Comparison of ENCODE assay signal across 23 cellular contexts in the genomic region with DNA sequence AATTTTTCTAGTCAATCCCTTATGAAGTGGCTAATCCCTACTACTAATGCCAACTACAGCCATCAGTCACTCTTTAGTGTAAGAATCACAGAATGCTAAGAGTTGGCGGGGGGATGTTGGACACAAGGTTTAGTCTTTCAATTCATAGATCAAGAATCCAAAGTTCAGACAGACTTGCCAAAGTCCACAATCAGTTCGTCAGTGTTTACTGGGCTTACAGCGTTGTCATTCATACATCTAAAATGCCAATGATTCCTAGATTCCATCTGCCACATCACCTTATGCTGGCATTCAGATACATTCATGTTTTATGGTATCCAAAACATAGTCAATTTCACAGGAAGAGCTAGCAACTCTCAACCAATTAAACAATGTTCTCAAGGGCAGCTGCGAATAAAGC. TPM values are rescaled to one million over a fixed set of nuclear protein-coding genes. Genes with fewer than 3 reads are reported as not detected.
DNase-seq lines count a peak whose midpoint lies in the region; ATAC-seq, FAIRE-seq and TF ChIP-seq lines count a peak whose summit lies in the region.
"Had no signal": no experiment of that assay in that cellular context is flagged by ENCODE, and none has a peak within 500 bp of the region (broad histone marks: within the 10 kb centered on the region; RNA-seq: fewer than 3 reads in every experiment).

No MANE protein-coding gene starts in this region.

- no peaks in the 10 kb centered on the region for H3K4me1 ChIP-seq in GM12878 (ENCODE audit: control insufficient read depth, insufficient read depth, low read length)
- H3K4me1 ChIP-seq in HepG2 (ENCODE audit: insufficient read depth, low read length) = peaks cover 5% of the 10 kb centered on the region; the same call in 1 of the 2 replicates
- no peaks in the 10 kb centered on the region for H3K4me1 ChIP-seq in trophoblast cell (ENCODE audit: control insufficient read depth in 1 of 2, insufficient read depth in 2 of 2, low read length in 2 of 2)

- H3K9me3 Mint-ChIP-seq in activated T-helper 1 cell treated with anti-CD3 and anti-CD28 coated beads, Interleukin-12 subunit alpha, Interleukin-12 subunit beta, Interleukin-2, Interleukin-4 antibody, amounts not matched to agents 30 ng/mL and 10 ng/mL and 1 ng/mL, durations not matched to agents 14 hours and 24 hours and 36 hours = no peaks in the 10 kb centered on the region
- H3K9me3 Mint-ChIP-seq in CD14-positive monocyte = no peaks in the 10 kb centered on the region
- H3K9me3 Mint-ChIP-seq: CD4-positive, alpha-beta T cell; CD8-positive, alpha-beta memory T cell had no signal

- ATAC-seq in GM12878 = no peak
- no peak for ATAC-seq in HepG2

- no peaks in the 10 kb centered on the region for H3K79me2 ChIP-seq in GM12878 (ENCODE audit: control insufficient read depth, insufficient read depth, low read length)
- no peaks in the 10 kb centered on the region for H3K79me2 ChIP-seq in HepG2 (ENCODE audit: insufficient read depth, low read length)
- no peaks in the 10 kb centered on the region for H3K79me2 ChIP-seq in trophoblast cell (ENCODE audit: control insufficient read depth, insufficient read depth, low read length, poor library complexity)

- no peaks in the 10 kb centered on the region for H4K20me1 ChIP-seq in GM12878 (ENCODE audit: control insufficient read depth, insufficient read depth)
- no peaks in the 10 kb centered on the region for H4K20me1 ChIP-seq in HepG2 (ENCODE audit: insufficient read depth, low read length)
- H4K20me1 ChIP-seq: BLaER1 had no signal

- 100% methylated on average over 4 of the region's 4 CpGs for whole genome bisulfite sequencing in GM12878 (ENCODE audit: insufficient coverage, insufficient replicate concordance, low lambda C conversion rate, missing lambda C conversion rate)
- 84% methylated on average over 4 of the region's 4 CpGs for WGBS in HepG2 (ENCODE audit: low lambda C conversion rate)
- WGBS in trophoblast cell (ENCODE audit: extremely low coverage, insufficient coverage, insufficient read length) = no CpG with 5 or more reads among the region's 4 CpGs

- H3K4me3 ChIP-seq in GM12878 = no peak overlapping the region
- no peak overlapping the region for H3K4me3 ChIP-seq in HepG2 (replicated peaks in 1 of 3; ENCODE audit: insufficient read depth in 1 of 3, low read depth in 2 of 3, low read length in 3 of 3)
- H3K4me3 ChIP-seq in trophoblast cell (ENCODE audit: low read depth, low read length) = no peak overlapping the region
- H3K4me3 ChIP-seq: BLaER1, GM23248 had no signal

- H3K4me3 Mint-ChIP-seq in activated T-helper 1 cell treated with anti-CD3 and anti-CD28 coated beads, Interleukin-12 subunit alpha, Interleukin-12 subunit beta, Interleukin-2, Interleukin-4 antibody, amounts not matched to agents 30 ng/mL and 10 ng/mL and 1 ng/mL, durations not matched to agents 14 hours and 24 hours and 36 hours = no peak overlapping the region
- no peak overlapping the region for H3K4me3 Mint-ChIP-seq in CD14-positive monocyte
- H3K4me3 Mint-ChIP-seq: B cell; CD4-positive, alpha-beta T cell; CD8-positive, alpha-beta memory T cell had no signal

- no peak overlapping the region for H3K4ac ChIP-seq in trophoblast cell (ENCODE audit: low read depth, low read length)

- H3K14ac ChIP-seq in trophoblast cell (ENCODE audit: low read length) = no peak overlapping the region

- H3K4me1 Mint-ChIP-seq in activated T-helper 1 cell treated with anti-CD3 and anti-CD28 coated beads, Interleukin-12 subunit alpha, Interleukin-12 subunit beta, Interleukin-2, Interleukin-4 antibody, amounts not matched to agents 30 ng/mL and 10 ng/mL and 1 ng/mL, durations not matched to agents 14 hours and 24 hours and 36 hours (ENCODE audit: low read depth) = peaks cover 5% of the 10 kb centered on the region
- H3K4me1 Mint-ChIP-seq in CD14-positive monocyte = peaks cover 19% of the 10 kb centered on the region
- H3K4me1 Mint-ChIP-seq: B cell had no signal

- H2AK5ac ChIP-seq in trophoblast cell (ENCODE audit: low read length) = no peak overlapping the region

- H2BK5ac ChIP-seq in trophoblast cell (ENCODE audit: low read depth, low read length, poor library complexity) = no peak overlapping the region

- CTCF ChIA-PET in GM12878 (lab: Yijun Ruan, JAX) (no interaction called here), HepG2 (lab: Yijun Ruan, JAX; ENCODE audit: low intra/inter-chr PET ratio, low total read pairs) (no interaction called here)

- intact Hi-C loops in GM12878 (cut with micrococcal nuclease; ENCODE audit: unreplicated experiment) (no loop called here), HepG2 (cut with micrococcal nuclease; ENCODE audit: unreplicated experiment) (no loop called here), CD14-positive monocyte (cut with micrococcal nuclease) (loop anchor here in 1 of 2 donors (10.0 kb wide), 1 partner anchor 50 kb away; no protein-coding TSS in a partner anchor)
- intact Hi-C loops in activated T-helper 1 cell treated with anti-CD3 and anti-CD28 coated beads, Interleukin-12 subunit alpha, Interleukin-12 subunit beta, Interleukin-2, Interleukin-4 antibody, amounts not matched to agents 30 ng/mL and 10 ng/mL and 1 ng/mL, durations not matched to agents 14 hours and 24 hours and 36 hours (cut with micrococcal nuclease) = no loop called here

- H4K12ac ChIP-seq in trophoblast cell (ENCODE audit: low read depth, low read length) = no peak overlapping the region

- FAIRE-seq in GM12891 (lab: Jason Lieb, UNC) (peak; percentile 57), GM12878 (lab: Jason Lieb, UNC) (peak; percentile 27), HepG2 (lab: Jason Lieb, UNC) (no peak), GM19239 (lab: Jason Lieb, UNC) (no peak)
- FAIRE-seq: A204.1, D721Med, H1 had no signal

- DNase-seq in GM12891 (ENCODE audit: insufficient read length, low spot score) = no peak
- no peak for DNase-seq in GM12878 (ENCODE audit: low read depth, low spot score)
- DNase-seq in HepG2 (ENCODE audit: low spot score) = no peak
- DNase-seq in trophoblast cell = peak; percentile 55 to 86
- no peak for DNase-seq in activated T-helper 1 cell treated with anti-CD3 and anti-CD28 coated beads, Interleukin-12 subunit alpha, Interleukin-12 subunit beta, Interleukin-2, Interleukin-4 antibody, amounts not matched to agents 30 ng/mL and 10 ng/mL and 1 ng/mL, durations not matched to agents 14 hours and 24 hours and 36 hours (ENCODE audit: low spot score)
- DNase-seq in CD14-positive monocyte (ENCODE audit: low spot score) = no peak
- no peak for DNase-seq in GM19239 (ENCODE audit: insufficient read length, low spot score)
- DNase-seq: CD4-positive, alpha-beta T cell; CD8-positive, alpha-beta memory T cell; DMS 273 treated with DMSO at 0.1 percent for 48 hours; DMS53; DMS79 treated with DMSO at 0.1 percent for 48 hours; GF-D8; GM23248; H7; HCEC 1CT had no signal

- no peaks in the 10 kb centered on the region for H3K79me1 ChIP-seq in trophoblast cell (ENCODE audit: low read length)

- no peak overlapping the region for H2BK12ac ChIP-seq in trophoblast cell (ENCODE audit: low read length)

- TF ChIP-seq RAD21 in GM12878 (IDR thresholded peaks at IDR 0.05; ENCODE audit: insufficient read depth, low read depth, low read length) (no peak), HepG2 (CRISPR knock-in tag; IDR thresholded peaks at IDR 0.05) (no peak)

- H2AFZ ChIP-seq in GM12878 (ENCODE audit: control insufficient read depth, low read depth, low read length) = no peak overlapping the region
- H2AFZ ChIP-seq in HepG2 (ENCODE audit: low read length) = no peak overlapping the region
- no peak overlapping the region for H2AFZ ChIP-seq in trophoblast cell (ENCODE audit: insufficient read depth, low read length, poor library complexity)
- H2AFZ ChIP-seq: GM23248 had no signal

- H3K4me2 ChIP-seq in GM12878 (ENCODE audit: control insufficient read depth, insufficient read depth) = no peak overlapping the region
- no peak overlapping the region for H3K4me2 ChIP-seq in HepG2 (ENCODE audit: low read depth, low read length)
- H3K4me2 ChIP-seq in trophoblast cell (ENCODE audit: low read length) = no peak overlapping the region
- H3K4me2 ChIP-seq: BLaER1 had no signal

- TF ChIP-seq EP300 in GM12878 (IDR thresholded peaks at IDR 0.05; ENCODE audit: borderline replicate concordance in 1 of 2, control insufficient read depth in 1 of 2, low read depth in 2 of 2, low read length in 2 of 2) (no peak), HepG2 (IDR thresholded peaks at IDR 0.05; ENCODE audit: low read depth in 2 of 2, low read length in 2 of 2) (no peak), HepG2 (CRISPR knock-in tag; IDR thresholded peaks at IDR 0.05; ENCODE audit: borderline replicate concordance) (no peak)

- RAD21 ChIA-PET in GM12878 (lab: Charles Lee; ENCODE audit: unreplicated experiment) = no interaction called here

- H3K18ac ChIP-seq in trophoblast cell (ENCODE audit: low read length) = no peak overlapping the region

- no peak overlapping the region for H4K91ac ChIP-seq in trophoblast cell (ENCODE audit: low read depth, low read length)

- H3K9me3 ChIP-seq in GM12878 (replicated peaks; ENCODE audit: control insufficient read depth, insufficient read depth, low read length) = no peaks in the 10 kb centered on the region
- no peaks in the 10 kb centered on the region for H3K9me3 ChIP-seq in HepG2 (ENCODE audit: low read length)
- H3K9me3 ChIP-seq in trophoblast cell (ENCODE audit: insufficient read depth, low read depth, low read length) = no peaks in the 10 kb centered on the region
- H3K9me3 ChIP-seq: BLaER1 had no signal

- no peak overlapping the region for H2BK120ac ChIP-seq in trophoblast cell (ENCODE audit: insufficient read depth, low read length, poor library complexity)

- POLR2A ChIA-PET in GM12878 (lab: Charles Lee) = interaction anchor here (1.0 kb wide), 1 partner anchor 17 kb away, joined by 3 read pairs; no protein-coding TSS in a partner anchor
- POLR2A ChIA-PET in HepG2 (lab: Yijun Ruan, JAX) = no interaction called here

- peaks cover 0 to 9% of the 10 kb centered on the region in 2 experiments; a peak in 2 of 4 replicates for H3K36me3 ChIP-seq in GM12878 (ENCODE audit: control insufficient read depth in 2 of 2, insufficient read depth in 2 of 2, low read length in 1 of 2)
- no peaks in the 10 kb centered on the region for H3K36me3 ChIP-seq in HepG2 (replicated peaks in 1 of 2; ENCODE audit: control insufficient read depth in 1 of 2, insufficient read depth in 2 of 2, low read length in 2 of 2)
- no peaks in the 10 kb centered on the region for H3K36me3 ChIP-seq in trophoblast cell (ENCODE audit: control insufficient read depth in 1 of 2, insufficient read depth in 2 of 2, low read length in 2 of 2)

- H3K27ac ChIP-seq in GM12878 (ENCODE audit: control insufficient read depth, insufficient read depth) (no peak overlapping the region), HepG2 (ENCODE audit: extremely low read length, insufficient read depth, low read length) (no peak overlapping the region), trophoblast cell (ENCODE audit: low read depth, low read length) (no peak overlapping the region)
- H3K27ac ChIP-seq: 22Rv1, BLaER1, C4-2B, GM23248 had no signal

- BruUV-seq in GM12878 (replicated peaks; lab: Mats Ljungman, UMichigan) (no TSS peak), HepG2 (replicated peaks; lab: Mats Ljungman, UMichigan) (no TSS peak)

- no peaks in the 10 kb centered on the region for H3K27me3 ChIP-seq in GM12878 (replicated peaks in 1 of 2; ENCODE audit: control insufficient read depth in 2 of 2, insufficient read depth in 2 of 2, low read length in 1 of 2)
- H3K27me3 ChIP-seq in HepG2 (ENCODE audit: control insufficient read depth in 1 of 2, insufficient read depth in 2 of 2, low read length in 2 of 2) = no peaks in the 10 kb centered on the region
- H3K27me3 ChIP-seq in trophoblast cell (ENCODE audit: insufficient read depth, low read length) = no peaks in the 10 kb centered on the region
- H3K27me3 ChIP-seq: BLaER1 had no signal

- in situ Hi-C loops in GM12878 (cut with MboI) = no loop called here
- in situ Hi-C loops in HepG2 (cut with HindIII; ENCODE audit: extremely low pct_ligation_motif_present, low pct_unique_long_range_greater_than_20kb) = no loop called here

- no peak overlapping the region for H3K27ac Mint-ChIP-seq in activated T-helper 1 cell treated with anti-CD3 and anti-CD28 coated beads, Interleukin-12 subunit alpha, Interleukin-12 subunit beta, Interleukin-2, Interleukin-4 antibody, amounts not matched to agents 30 ng/mL and 10 ng/mL and 1 ng/mL, durations not matched to agents 14 hours and 24 hours and 36 hours
- no peak overlapping the region for H3K27ac Mint-ChIP-seq in CD14-positive monocyte
- H3K27ac Mint-ChIP-seq: B cell; CD4-positive, alpha-beta T cell; CD8-positive, alpha-beta memory T cell had no signal

- no peak overlapping the region for H3K9ac ChIP-seq in GM12878 (ENCODE audit: control insufficient read depth, insufficient read depth, low read length)
- no peak overlapping the region for H3K9ac ChIP-seq in HepG2 (ENCODE audit: insufficient read depth, low read depth, low read length)
- no peak overlapping the region for H3K9ac ChIP-seq in trophoblast cell (ENCODE audit: low read length)
- H3K9ac ChIP-seq: BLaER1, GM23248 had no signal

- H3K36me3 Mint-ChIP-seq in activated T-helper 1 cell treated with anti-CD3 and anti-CD28 coated beads, Interleukin-12 subunit alpha, Interleukin-12 subunit beta, Interleukin-2, Interleukin-4 antibody, amounts not matched to agents 30 ng/mL and 10 ng/mL and 1 ng/mL, durations not matched to agents 14 hours and 24 hours and 36 hours (ENCODE audit: low read depth) = peaks cover 18% of the 10 kb centered on the region
- peaks cover 86% of the 10 kb centered on the region in 2 donors for H3K36me3 Mint-ChIP-seq in CD14-positive monocyte

- peaks cover 9% of the 10 kb centered on the region for H3K27me3 Mint-ChIP-seq in activated T-helper 1 cell treated with anti-CD3 and anti-CD28 coated beads, Interleukin-12 subunit alpha, Interleukin-12 subunit beta, Interleukin-2, Interleukin-4 antibody, amounts not matched to agents 30 ng/mL and 10 ng/mL and 1 ng/mL, durations not matched to agents 14 hours and 24 hours and 36 hours (ENCODE audit: insufficient read depth)
- no peaks in the 10 kb centered on the region for H3K27me3 Mint-ChIP-seq in CD14-positive monocyte (ENCODE audit: low read depth in 3 of 3)
- H3K27me3 Mint-ChIP-seq: CD4-positive, alpha-beta T cell had no signal

- SMC1A ChIA-PET in GM12878 (lab: Charles Lee; ENCODE audit: uncharacterized antibody, unreplicated experiment) = interaction anchor here (1.6 kb wide), 1 partner anchor 14 kb away, joined by 3 read pairs; no protein-coding TSS in a partner anchor

- no peak overlapping the region for H4K8ac ChIP-seq in trophoblast cell (ENCODE audit: low read depth, low read length)

- TF ChIP-seq POLR2A in GM12891 (IDR thresholded peaks at IDR 0.05; ENCODE audit: low read depth, low read length) = no peak
- TF ChIP-seq POLR2A in GM12878 (IDR thresholded peaks at IDR 0.05; ENCODE audit: low read depth, low read length) = no peak
- TF ChIP-seq POLR2A in HepG2 (IDR thresholded peaks at IDR 0.05; ENCODE audit: insufficient read depth in 1 of 2, low read depth in 2 of 2, low read length in 2 of 2) = no peak

- H3K23ac ChIP-seq in trophoblast cell (ENCODE audit: low read length) = no peak overlapping the region

- TF ChIP-seq CTCF in GM12878 (IDR thresholded peaks at IDR 0.05 in 2 of 3, conservative IDR thresholded peaks at IDR 0.05 in 1 of 3; ENCODE audit: control insufficient read depth in 2 of 3, extremely low read depth in 1 of 3, insufficient read depth in 1 of 3, low read depth in 3 of 3, low read length in 3 of 3) = no peak
- no peak for TF ChIP-seq CTCF in HepG2 (CRISPR knock-in tag; IDR thresholded peaks at IDR 0.05)
- no peak for TF ChIP-seq CTCF in CD14-positive monocyte (IDR thresholded peaks at IDR 0.05)

RNA-seq across cellular contexts. Expression of a gene that starts 18.1 kb away (rescaled TPM):
- 15.5 TPM for polyA plus RNA-seq in GM12891 (2012; ENCODE audit: low read depth, missing spikeins)
- 2.7 and 4.2 TPM in 2 replicates for total RNA-seq in GM12878 (2013; cell fraction: nucleolus; rRNA removed)
- total RNA-seq in GM12878 (2014; rRNA removed) = 5.0 and 6.9 TPM in 2 replicates
- total RNA-seq in GM12878 (2014; rRNA removed; fragmentation: Illumina TruSeq; extraction: Trizol) = 6.9 and 8.3 TPM in 2 replicates
- total RNA-seq in GM12878 (2021) = 5.9 and 7.7 TPM in 2 replicates
- polyA plus RNA-seq in GM12878 (2011; ENCODE audit: low read depth) = 9.4 TPM
- 9.8 and 15.3 TPM in 2 replicates for polyA plus RNA-seq in GM12878 (2011; rRNA removed)
- 3.9 and 5.7 TPM in 2 replicates for polyA plus RNA-seq in GM12878 (2011; cell fraction: cytosol; rRNA removed)
- polyA plus RNA-seq in GM12878 (2011; cell fraction: nucleus; rRNA removed) = 14.0 and 14.2 TPM in 2 replicates
- 9.5 and 16.1 TPM in 2 replicates for polyA plus RNA-seq in GM12878 (2012)
- polyA plus RNA-seq in GM12878 (2014; fragmentation: Illumina TruSeq; extraction: Trizol) = 7.4 and 8.7 TPM in 2 replicates
- 10 to 100 TPM in 1 of 2 experiments, 1 to 10 TPM in 1; 8.7 to 10.4 TPM for polyA plus RNA-seq in GM12878 (2014; fragmentation: Nextera tagmentation; extraction: Ambion mirVana)
- polyA plus RNA-seq in GM12878 (2014; rRNA removed) = 7.5 and 7.7 TPM in 2 replicates
- polyA plus RNA-seq in GM12878 (2016; fragmentation: Nextera tagmentation; extraction: Ambion mirVana) = 10 to 100 TPM; 15.8 to 16.0 TPM
- 6.9 and 8.3 TPM in 2 replicates for polyA minus RNA-seq in GM12878 (2011; rRNA and poly(A)+ RNA removed)
- polyA minus RNA-seq in GM12878 (2011; cell fraction: cytosol; rRNA and poly(A)+ RNA removed) = 1.6 and 1.9 TPM in 2 replicates
- 2.9 and 3.6 TPM in 2 replicates for polyA minus RNA-seq in GM12878 (2011; cell fraction: nucleus; rRNA and poly(A)+ RNA removed)
- total RNA-seq in HepG2 (2016; rRNA removed; fragmentation: Illumina TruSeq; extraction: Trizol) = 1.9 and 3.0 TPM in 2 replicates
- total RNA-seq in HepG2 (2016; cell fraction: cytosol; rRNA removed; fragmentation: Illumina TruSeq; extraction: Trizol; ENCODE audit: low read depth) = 0.26 and 0.40 TPM in 2 replicates
- total RNA-seq in HepG2 (2016; cell fraction: insoluble cytoplasmic fraction; rRNA removed; fragmentation: Illumina TruSeq; extraction: Trizol) = 2.2 and 2.8 TPM in 2 replicates
- 0.86 and 1.1 TPM in 2 replicates for total RNA-seq in HepG2 (2016; cell fraction: membrane; rRNA removed; fragmentation: Illumina TruSeq; extraction: Trizol)
- total RNA-seq in HepG2 (2016; cell fraction: nucleus; rRNA removed; fragmentation: Illumina TruSeq; extraction: Trizol) = 2.0 and 4.1 TPM in 2 replicates
- polyA plus RNA-seq in HepG2 (2011; rRNA removed) = 1.8 and 2.7 TPM in 2 replicates
- 1.3 and 1.6 TPM in 2 replicates for polyA plus RNA-seq in HepG2 (2011; cell fraction: cytosol; rRNA removed)
- polyA plus RNA-seq in HepG2 (2011; cell fraction: nucleus; rRNA removed) = 1.8 and 2.5 TPM in 2 replicates
- polyA plus RNA-seq in HepG2 (2012) = 1.2 and 1.6 TPM in 2 replicates
- polyA plus RNA-seq in HepG2 (2016; cell fraction: cytosol; fragmentation: Illumina TruSeq; extraction: Trizol; ENCODE audit: low read depth) = 0.16 and 0.17 TPM in 2 replicates
- polyA plus RNA-seq in HepG2 (2016; cell fraction: insoluble cytoplasmic fraction; fragmentation: Illumina TruSeq; extraction: Trizol; ENCODE audit: low read depth) = 2.0 and 2.2 TPM in 2 replicates
- polyA plus RNA-seq in HepG2 (2016; cell fraction: membrane; fragmentation: Illumina TruSeq; extraction: Trizol; ENCODE audit: low read depth) = 0.30 and 0.35 TPM in 2 replicates
- 3.2 and 3.5 TPM in 2 replicates for polyA plus RNA-seq in HepG2 (2016; cell fraction: nucleus; fragmentation: Illumina TruSeq; extraction: Trizol; ENCODE audit: insufficient read depth, low read depth)
- 3.5 and 3.8 TPM in 2 replicates for polyA minus RNA-seq in HepG2 (2011; rRNA and poly(A)+ RNA removed; ENCODE audit: low replicate concordance)
- polyA minus RNA-seq in HepG2 (2011; cell fraction: cytosol; rRNA and poly(A)+ RNA removed) = 1.2 and 1.4 TPM in 2 replicates
- polyA minus RNA-seq in HepG2 (2011; cell fraction: nucleus; rRNA and poly(A)+ RNA removed) = 3.1 and 4.5 TPM in 2 replicates
- 3.6 and 4.2 TPM in 2 replicates for polyA plus RNA-seq in trophoblast cell (2013)
- total RNA-seq in activated T-helper 1 cell treated with anti-CD3 and anti-CD28 coated beads, Interleukin-12 subunit alpha, Interleukin-12 subunit beta, Interleukin-2, Interleukin-4 antibody, amounts not matched to agents 30 ng/mL and 10 ng/mL and 1 ng/mL, durations not matched to agents 14 hours and 24 hours and 36 hours = 1.7 and 2.0 TPM in 2 replicates
- polyA plus RNA-seq in CD14-positive monocyte = 100 to 1,000 TPM in 1 of 2 donors, 10 to 100 TPM in 1; 64.4 to 100 TPM

Comparison
In these comparisons a context has a peak if more than half of its experiments do, and no peak if none do; other contexts are left out.
1. DNase-seq: peak in trophoblast cell (2 of 2); none in GM12891 (single experiment), GM12878 (single experiment), HepG2 (single experiment), activated T-helper 1 cell treated with anti-CD3 and anti-CD28 coated beads, Interleukin-12 subunit alpha, Interleukin-12 subunit beta, Interleukin-2, Interleukin-4 antibody, amounts not matched to agents 30 ng/mL and 10 ng/mL and 1 ng/mL, durations not matched to agents 14 hours and 24 hours and 36 hours (single experiment), CD14-positive monocyte (single experiment) and GM19239 (single experiment).